1 cellular context compared by ENCODE assay signal in the genomic region with DNA sequence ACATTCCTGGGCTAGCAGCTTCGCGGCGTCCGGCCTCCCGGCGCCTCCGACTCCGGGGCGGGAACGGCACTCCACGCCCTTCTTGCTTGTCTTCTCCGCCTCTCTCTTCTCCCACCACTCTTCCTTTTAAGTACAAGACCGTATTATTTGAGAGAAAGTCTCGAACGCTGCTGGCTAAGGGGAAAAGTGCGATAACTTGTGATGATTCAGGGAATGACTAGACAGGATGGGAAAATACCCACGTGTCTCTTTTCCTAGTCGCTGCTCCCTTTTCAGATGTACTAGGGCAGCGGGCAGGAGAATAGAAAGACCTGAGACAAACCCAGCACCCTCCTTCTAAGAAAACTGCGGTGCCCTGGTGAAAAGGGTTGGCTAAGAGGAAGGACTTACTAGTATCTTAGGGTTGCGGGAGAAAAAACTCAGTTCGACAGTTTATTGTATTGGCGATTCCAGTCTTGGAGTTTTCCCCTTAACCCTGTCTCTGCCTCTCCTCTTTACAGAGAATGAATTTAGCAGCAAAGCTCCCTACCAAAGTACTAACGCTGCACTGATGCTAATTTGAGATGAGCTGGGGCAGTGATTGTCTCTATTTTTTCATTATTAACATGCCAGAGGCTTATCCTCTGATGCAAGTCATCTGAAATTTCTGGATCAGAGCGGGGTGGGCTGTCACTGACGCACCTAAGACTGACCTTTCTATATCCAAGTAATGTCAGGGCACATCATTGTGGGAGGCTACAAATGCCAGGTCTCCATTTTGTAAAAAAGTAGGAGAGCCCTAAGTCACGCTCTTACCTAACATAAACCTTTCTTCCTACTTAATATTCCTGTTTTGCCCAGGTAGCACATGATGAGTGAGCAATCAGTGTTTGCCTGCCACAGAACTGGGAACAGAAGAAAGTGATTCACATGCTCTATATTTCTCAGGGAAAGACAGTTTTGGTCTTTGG.
TF ChIP-seq lines count a peak whose summit lies in the region.

No MANE protein-coding gene starts in this region.

TF ChIP-seq in HepG2, 621 proteins besides CTCF, POLR2A, EP300 and RAD21 (continued from another document and continues in another):
- TF ChIP-seq, protein P1, sequence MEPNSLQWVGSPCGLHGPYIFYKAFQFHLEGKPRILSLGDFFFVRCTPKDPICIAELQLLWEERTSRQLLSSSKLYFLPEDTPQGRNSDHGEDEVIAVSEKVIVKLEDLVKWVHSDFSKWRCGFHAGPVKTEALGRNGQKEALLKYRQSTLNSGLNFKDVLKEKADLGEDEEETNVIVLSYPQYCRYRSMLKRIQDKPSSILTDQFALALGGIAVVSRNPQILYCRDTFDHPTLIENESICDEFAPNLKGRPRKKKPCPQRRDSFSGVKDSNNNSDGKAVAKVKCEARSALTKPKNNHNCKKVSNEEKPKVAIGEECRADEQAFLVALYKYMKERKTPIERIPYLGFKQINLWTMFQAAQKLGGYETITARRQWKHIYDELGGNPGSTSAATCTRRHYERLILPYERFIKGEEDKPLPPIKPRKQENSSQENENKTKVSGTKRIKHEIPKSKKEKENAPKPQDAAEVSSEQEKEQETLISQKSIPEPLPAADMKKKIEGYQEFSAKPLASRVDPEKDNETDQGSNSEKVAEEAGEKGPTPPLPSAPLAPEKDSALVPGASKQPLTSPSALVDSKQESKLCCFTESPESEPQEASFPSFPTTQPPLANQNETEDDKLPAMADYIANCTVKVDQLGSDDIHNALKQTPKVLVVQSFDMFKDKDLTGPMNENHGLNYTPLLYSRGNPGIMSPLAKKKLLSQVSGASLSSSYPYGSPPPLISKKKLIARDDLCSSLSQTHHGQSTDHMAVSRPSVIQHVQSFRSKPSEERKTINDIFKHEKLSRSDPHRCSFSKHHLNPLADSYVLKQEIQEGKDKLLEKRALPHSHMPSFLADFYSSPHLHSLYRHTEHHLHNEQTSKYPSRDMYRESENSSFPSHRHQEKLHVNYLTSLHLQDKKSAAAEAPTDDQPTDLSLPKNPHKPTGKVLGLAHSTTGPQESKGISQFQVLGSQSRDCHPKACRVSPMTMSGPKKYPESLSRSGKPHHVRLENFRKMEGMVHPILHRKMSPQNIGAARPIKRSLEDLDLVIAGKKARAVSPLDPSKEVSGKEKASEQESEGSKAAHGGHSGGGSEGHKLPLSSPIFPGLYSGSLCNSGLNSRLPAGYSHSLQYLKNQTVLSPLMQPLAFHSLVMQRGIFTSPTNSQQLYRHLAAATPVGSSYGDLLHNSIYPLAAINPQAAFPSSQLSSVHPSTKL (CRISPR knock-in tag; IDR thresholded peaks at IDR 0.05) = peak; percentile 17; the same call in 1 of the 2 replicates
- TF ChIP-seq, protein P2, sequence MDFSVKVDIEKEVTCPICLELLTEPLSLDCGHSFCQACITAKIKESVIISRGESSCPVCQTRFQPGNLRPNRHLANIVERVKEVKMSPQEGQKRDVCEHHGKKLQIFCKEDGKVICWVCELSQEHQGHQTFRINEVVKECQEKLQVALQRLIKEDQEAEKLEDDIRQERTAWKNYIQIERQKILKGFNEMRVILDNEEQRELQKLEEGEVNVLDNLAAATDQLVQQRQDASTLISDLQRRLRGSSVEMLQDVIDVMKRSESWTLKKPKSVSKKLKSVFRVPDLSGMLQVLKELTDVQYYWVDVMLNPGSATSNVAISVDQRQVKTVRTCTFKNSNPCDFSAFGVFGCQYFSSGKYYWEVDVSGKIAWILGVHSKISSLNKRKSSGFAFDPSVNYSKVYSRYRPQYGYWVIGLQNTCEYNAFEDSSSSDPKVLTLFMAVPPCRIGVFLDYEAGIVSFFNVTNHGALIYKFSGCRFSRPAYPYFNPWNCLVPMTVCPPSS (IDR thresholded peaks at IDR 0.05) = no peak
- TF ChIP-seq SMAD3 (CRISPR knock-in tag; IDR thresholded peaks at IDR 0.05) = no peak
- TF ChIP-seq ZNF564 (CRISPR knock-in tag; IDR thresholded peaks at IDR 0.05) = no peak
- no peak for TF ChIP-seq HDAC6 (IDR thresholded peaks at IDR 0.05; ENCODE audit: low read depth, low read length)
- no peak for TF ChIP-seq ZKSCAN1 (IDR thresholded peaks at IDR 0.05; ENCODE audit: low read length)
- TF ChIP-seq ZNF136 (CRISPR knock-in tag; IDR thresholded peaks at IDR 0.05; ENCODE audit: low read depth) = no peak
- no peak for TF ChIP-seq KLF11 (CRISPR knock-in tag; IDR thresholded peaks at IDR 0.05)
- no peak for TF ChIP-seq ZNF451 (CRISPR knock-in tag; IDR thresholded peaks at IDR 0.05)
- no peak for TF ChIP-seq RARG (CRISPR knock-in tag; IDR thresholded peaks at IDR 0.05; ENCODE audit: low read depth)
- no peak for TF ChIP-seq TAF1 (CRISPR knock-in tag; IDR thresholded peaks at IDR 0.05)
- no peak for TF ChIP-seq ZNF883 (CRISPR knock-in tag; IDR thresholded peaks at IDR 0.05; ENCODE audit: not compliant biosample characterization)
- TF ChIP-seq NFRKB (IDR thresholded peaks at IDR 0.05) = no peak
- TF ChIP-seq, protein P3, sequence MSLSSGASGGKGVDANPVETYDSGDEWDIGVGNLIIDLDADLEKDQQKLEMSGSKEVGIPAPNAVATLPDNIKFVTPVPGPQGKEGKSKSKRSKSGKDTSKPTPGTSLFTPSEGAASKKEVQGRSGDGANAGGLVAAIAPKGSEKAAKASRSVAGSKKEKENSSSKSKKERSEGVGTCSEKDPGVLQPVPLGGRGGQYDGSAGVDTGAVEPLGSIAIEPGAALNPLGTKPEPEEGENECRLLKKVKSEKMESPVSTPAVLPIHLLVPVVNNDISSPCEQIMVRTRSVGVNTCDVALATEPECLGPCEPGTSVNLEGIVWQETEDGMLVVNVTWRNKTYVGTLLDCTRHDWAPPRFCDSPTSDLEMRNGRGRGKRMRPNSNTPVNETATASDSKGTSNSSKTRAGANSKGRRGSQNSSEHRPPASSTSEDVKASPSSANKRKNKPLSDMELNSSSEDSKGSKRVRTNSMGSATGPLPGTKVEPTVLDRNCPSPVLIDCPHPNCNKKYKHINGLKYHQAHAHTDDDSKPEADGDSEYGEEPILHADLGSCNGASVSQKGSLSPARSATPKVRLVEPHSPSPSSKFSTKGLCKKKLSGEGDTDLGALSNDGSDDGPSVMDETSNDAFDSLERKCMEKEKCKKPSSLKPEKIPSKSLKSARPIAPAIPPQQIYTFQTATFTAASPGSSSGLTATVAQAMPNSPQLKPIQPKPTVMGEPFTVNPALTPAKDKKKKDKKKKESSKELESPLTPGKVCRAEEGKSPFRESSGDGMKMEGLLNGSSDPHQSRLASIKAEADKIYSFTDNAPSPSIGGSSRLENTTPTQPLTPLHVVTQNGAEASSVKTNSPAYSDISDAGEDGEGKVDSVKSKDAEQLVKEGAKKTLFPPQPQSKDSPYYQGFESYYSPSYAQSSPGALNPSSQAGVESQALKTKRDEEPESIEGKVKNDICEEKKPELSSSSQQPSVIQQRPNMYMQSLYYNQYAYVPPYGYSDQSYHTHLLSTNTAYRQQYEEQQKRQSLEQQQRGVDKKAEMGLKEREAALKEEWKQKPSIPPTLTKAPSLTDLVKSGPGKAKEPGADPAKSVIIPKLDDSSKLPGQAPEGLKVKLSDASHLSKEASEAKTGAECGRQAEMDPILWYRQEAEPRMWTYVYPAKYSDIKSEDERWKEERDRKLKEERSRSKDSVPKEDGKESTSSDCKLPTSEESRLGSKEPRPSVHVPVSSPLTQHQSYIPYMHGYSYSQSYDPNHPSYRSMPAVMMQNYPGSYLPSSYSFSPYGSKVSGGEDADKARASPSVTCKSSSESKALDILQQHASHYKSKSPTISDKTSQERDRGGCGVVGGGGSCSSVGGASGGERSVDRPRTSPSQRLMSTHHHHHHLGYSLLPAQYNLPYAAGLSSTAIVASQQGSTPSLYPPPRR (CRISPR knock-in tag; IDR thresholded peaks at IDR 0.05; ENCODE audit: borderline replicate concordance) = no peak
- TF ChIP-seq, protein P4, sequence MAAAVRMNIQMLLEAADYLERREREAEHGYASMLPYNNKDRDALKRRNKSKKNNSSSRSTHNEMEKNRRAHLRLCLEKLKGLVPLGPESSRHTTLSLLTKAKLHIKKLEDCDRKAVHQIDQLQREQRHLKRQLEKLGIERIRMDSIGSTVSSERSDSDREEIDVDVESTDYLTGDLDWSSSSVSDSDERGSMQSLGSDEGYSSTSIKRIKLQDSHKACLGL (CRISPR knock-in tag; IDR thresholded peaks at IDR 0.05) = no peak; the same call in 1 of the 2 replicates
- TF ChIP-seq, protein P5, sequence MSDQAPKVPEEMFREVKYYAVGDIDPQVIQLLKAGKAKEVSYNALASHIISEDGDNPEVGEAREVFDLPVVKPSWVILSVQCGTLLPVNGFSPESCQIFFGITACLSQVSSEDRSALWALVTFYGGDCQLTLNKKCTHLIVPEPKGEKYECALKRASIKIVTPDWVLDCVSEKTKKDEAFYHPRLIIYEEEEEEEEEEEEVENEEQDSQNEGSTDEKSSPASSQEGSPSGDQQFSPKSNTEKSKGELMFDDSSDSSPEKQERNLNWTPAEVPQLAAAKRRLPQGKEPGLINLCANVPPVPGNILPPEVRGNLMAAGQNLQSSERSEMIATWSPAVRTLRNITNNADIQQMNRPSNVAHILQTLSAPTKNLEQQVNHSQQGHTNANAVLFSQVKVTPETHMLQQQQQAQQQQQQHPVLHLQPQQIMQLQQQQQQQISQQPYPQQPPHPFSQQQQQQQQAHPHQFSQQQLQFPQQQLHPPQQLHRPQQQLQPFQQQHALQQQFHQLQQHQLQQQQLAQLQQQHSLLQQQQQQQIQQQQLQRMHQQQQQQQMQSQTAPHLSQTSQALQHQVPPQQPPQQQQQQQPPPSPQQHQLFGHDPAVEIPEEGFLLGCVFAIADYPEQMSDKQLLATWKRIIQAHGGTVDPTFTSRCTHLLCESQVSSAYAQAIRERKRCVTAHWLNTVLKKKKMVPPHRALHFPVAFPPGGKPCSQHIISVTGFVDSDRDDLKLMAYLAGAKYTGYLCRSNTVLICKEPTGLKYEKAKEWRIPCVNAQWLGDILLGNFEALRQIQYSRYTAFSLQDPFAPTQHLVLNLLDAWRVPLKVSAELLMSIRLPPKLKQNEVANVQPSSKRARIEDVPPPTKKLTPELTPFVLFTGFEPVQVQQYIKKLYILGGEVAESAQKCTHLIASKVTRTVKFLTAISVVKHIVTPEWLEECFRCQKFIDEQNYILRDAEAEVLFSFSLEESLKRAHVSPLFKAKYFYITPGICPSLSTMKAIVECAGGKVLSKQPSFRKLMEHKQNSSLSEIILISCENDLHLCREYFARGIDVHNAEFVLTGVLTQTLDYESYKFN (CRISPR knock-in tag; conservative IDR thresholded peaks at IDR 0.05) = no peak
- no peak for TF ChIP-seq SATB2 (CRISPR knock-in tag; IDR thresholded peaks at IDR 0.05)
- TF ChIP-seq, protein P6, sequence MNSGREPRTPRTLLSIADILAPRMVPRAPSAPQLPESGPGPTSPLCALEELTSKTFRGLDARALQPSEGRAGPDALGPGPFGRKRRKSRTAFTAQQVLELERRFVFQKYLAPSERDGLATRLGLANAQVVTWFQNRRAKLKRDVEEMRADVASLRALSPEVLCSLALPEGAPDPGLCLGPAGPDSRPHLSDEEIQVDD (CRISPR knock-in tag; IDR thresholded peaks at IDR 0.05; ENCODE audit: borderline replicate concordance) = no peak
- TF ChIP-seq SMAD1 (CRISPR knock-in tag; IDR thresholded peaks at IDR 0.05; ENCODE audit: borderline replicate concordance, low read depth) = no peak
- TF ChIP-seq NBN (conservative IDR thresholded peaks at IDR 0.05) = no peak
- TF ChIP-seq DMAP1 (CRISPR knock-in tag; IDR thresholded peaks at IDR 0.05) = peak; percentile 8; the same call in 1 of the 2 replicates
- TF ChIP-seq ERF (CRISPR knock-in tag; IDR thresholded peaks at IDR 0.05) = no peak; the same call in 1 of the 2 replicates
- TF ChIP-seq ZNF879 (CRISPR knock-in tag; IDR thresholded peaks at IDR 0.05) = 0 out of 2 replicates have a peak, but pooled peaks have one; percentile 45
- TF ChIP-seq IRF2 (CRISPR knock-in tag; IDR thresholded peaks at IDR 0.05) = peak; percentile 37; the same call in 1 of the 2 replicates
- no peak for TF ChIP-seq KDM3A (CRISPR knock-in tag; IDR thresholded peaks at IDR 0.05; ENCODE audit: low read depth)
- TF ChIP-seq, protein P7, sequence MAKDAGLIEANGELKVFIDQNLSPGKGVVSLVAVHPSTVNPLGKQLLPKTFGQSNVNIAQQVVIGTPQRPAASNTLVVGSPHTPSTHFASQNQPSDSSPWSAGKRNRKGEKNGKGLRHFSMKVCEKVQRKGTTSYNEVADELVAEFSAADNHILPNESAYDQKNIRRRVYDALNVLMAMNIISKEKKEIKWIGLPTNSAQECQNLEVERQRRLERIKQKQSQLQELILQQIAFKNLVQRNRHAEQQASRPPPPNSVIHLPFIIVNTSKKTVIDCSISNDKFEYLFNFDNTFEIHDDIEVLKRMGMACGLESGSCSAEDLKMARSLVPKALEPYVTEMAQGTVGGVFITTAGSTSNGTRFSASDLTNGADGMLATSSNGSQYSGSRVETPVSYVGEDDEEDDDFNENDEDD (CRISPR knock-in tag; IDR thresholded peaks at IDR 0.05; ENCODE audit: borderline replicate concordance) = no peak; the same call in 1 of the 2 replicates
- TF ChIP-seq CHCHD3 (CRISPR knock-in tag; IDR thresholded peaks at IDR 0.05) = no peak
- no peak for TF ChIP-seq ZFAT (CRISPR knock-in tag; conservative IDR thresholded peaks at IDR 0.05)
- no peak for TF ChIP-seq KLF13 (CRISPR knock-in tag; IDR thresholded peaks at IDR 0.05)
- no peak for TF ChIP-seq KDM4B (CRISPR knock-in tag; IDR thresholded peaks at IDR 0.05)
- no peak; the same call in 1 of the 2 replicates for TF ChIP-seq KAT7 (CRISPR knock-in tag; IDR thresholded peaks at IDR 0.05; ENCODE audit: borderline replicate concordance)
- no peak for TF ChIP-seq PHF5A (CRISPR knock-in tag; IDR thresholded peaks at IDR 0.05; ENCODE audit: low read depth, unreplicated experiment)
- TF ChIP-seq MAF1 (CRISPR knock-in tag; IDR thresholded peaks at IDR 0.05; ENCODE audit: borderline replicate concordance) = no peak
- no peak for TF ChIP-seq JARID2 (CRISPR knock-in tag; IDR thresholded peaks at IDR 0.05; ENCODE audit: insufficient replicate concordance)
- TF ChIP-seq, protein P8, sequence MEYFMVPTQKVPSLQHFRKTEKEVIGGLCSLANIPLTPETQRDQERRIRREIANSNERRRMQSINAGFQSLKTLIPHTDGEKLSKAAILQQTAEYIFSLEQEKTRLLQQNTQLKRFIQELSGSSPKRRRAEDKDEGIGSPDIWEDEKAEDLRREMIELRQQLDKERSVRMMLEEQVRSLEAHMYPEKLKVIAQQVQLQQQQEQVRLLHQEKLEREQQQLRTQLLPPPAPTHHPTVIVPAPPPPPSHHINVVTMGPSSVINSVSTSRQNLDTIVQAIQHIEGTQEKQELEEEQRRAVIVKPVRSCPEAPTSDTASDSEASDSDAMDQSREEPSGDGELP (IDR thresholded peaks at IDR 0.05; ENCODE audit: borderline replicate concordance, low read depth) = no peak
- no peak for TF ChIP-seq ATF7 (IDR thresholded peaks at IDR 0.05)
- no peak for TF ChIP-seq ATF7 (CRISPR knock-in tag; IDR thresholded peaks at IDR 0.05)
- no peak for TF ChIP-seq NCOA1 (CRISPR knock-in tag; IDR thresholded peaks at IDR 0.05)
